In the genomic region with DNA sequence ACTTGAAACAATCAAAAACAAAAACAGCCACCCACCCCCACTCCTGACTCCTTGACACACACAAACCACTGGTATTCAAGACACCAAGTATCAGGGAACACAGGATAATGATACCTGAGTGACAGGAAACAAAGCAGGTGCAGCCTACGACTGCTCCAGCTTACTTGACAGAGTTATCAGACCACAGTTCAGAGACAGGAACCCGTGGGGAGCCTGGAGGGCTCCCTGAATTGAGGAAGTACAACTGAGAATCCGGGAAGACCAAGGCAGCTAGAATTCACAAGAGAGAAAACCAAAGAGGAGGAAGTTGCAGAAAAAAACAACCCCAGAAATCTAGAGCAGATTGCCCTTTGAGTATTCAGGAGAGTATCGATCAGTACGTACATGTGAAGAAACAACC, we compare ENCODE assay signal across 13 cellular contexts. TPM values are rescaled to one million over a fixed set of nuclear protein-coding genes. Genes with fewer than 3 reads are reported as not detected.
A peak's percentile ranks its signal among the peaks of the same experiment; 100 is the strongest.
DNase-seq lines count a peak whose midpoint lies in the region; ATAC-seq and TF ChIP-seq lines count a peak whose summit lies in the region.
"Had no signal": no experiment of that assay in that cellular context is flagged by ENCODE, and none has a peak within 500 bp of the region (broad histone marks: within the 10 kb centered on the region; RNA-seq: fewer than 3 reads in every experiment).

No MANE protein-coding gene starts in this region.

- no peak for DNase-seq in activated naive CD8-positive, alpha-beta T cell treated with anti-CD3 and anti-CD28 coated beads, Interleukin-2, amount 10 ng/mL, durations not matched to agents 7 days and 5 days
- no peak for DNase-seq in activated naive CD8-positive, alpha-beta T cell treated with anti-CD3 and anti-CD28 coated beads, Interleukin-2, amount 50 U/mL, for 24 hours
- peak; percentile 54 to 76 for DNase-seq in NOMO-1 (lab: John Stamatoyannopoulos, UW; ENCODE audit: unreplicated experiment in 2 of 2)
- no peak for DNase-seq in activated gamma-delta T cell (lab: John Stamatoyannopoulos, UW)
- no peak for DNase-seq in GM13977 (ENCODE audit: low spot score)
- DNase-seq in colonic mucosa, result no peak
- DNase-seq: activated CD4-positive, alpha-beta T cell treated with anti-CD3 and anti-CD28 coated beads, Interleukin-2, amount 10 ng/mL, durations not matched to agents 7 days and 5 days had no signal

- H3K27me3 ChIP-seq in colonic mucosa, result no peaks in the 10 kb centered on the region
- H3K27me3 ChIP-seq: adrenal gland, tibial artery had no signal

- H3K9me3 Mint-ChIP-seq in activated naive CD8-positive, alpha-beta T cell treated with anti-CD3 and anti-CD28 coated beads, Interleukin-2, amount 10 ng/mL, durations not matched to agents 7 days and 5 days, result no peaks in the 10 kb centered on the region
- no peaks in the 10 kb centered on the region for H3K9me3 Mint-ChIP-seq in activated naive CD8-positive, alpha-beta T cell treated with anti-CD3 and anti-CD28 coated beads, Interleukin-2, amount 50 U/mL, for 24 hours
- no peaks in the 10 kb centered on the region for H3K9me3 Mint-ChIP-seq in stimulated activated memory B cell treated with anti-CD40 and anti-IgM and Interleukin-4, amounts not matched to agents 10 μg/mL and 1 μg/mL and 100 μg/mL, for 72 hours
- H3K9me3 Mint-ChIP-seq: activated CD4-positive, alpha-beta T cell treated with anti-CD3 and anti-CD28 coated beads, Interleukin-2, amount 10 ng/mL, durations not matched to agents 7 days and 5 days; nephron had no signal

- intact Hi-C loops in colonic mucosa (cut with DNase I), result no loop called here

- no peak for ATAC-seq in activated naive CD8-positive, alpha-beta T cell treated with anti-CD3 and anti-CD28 coated beads, Interleukin-2, amount 10 ng/mL, durations not matched to agents 7 days and 5 days (ENCODE audit: low read depth)
- ATAC-seq in activated naive CD8-positive, alpha-beta T cell treated with anti-CD3 and anti-CD28 coated beads, Interleukin-2, amount 50 U/mL, for 24 hours, result no peak
- ATAC-seq in HG02884 (IDR thresholded peaks at IDR 0.05; ENCODE audit: unreplicated experiment), result peak; percentile 67
- peak; percentile 45 for ATAC-seq in stimulated activated memory B cell treated with anti-CD40 and anti-IgM and Interleukin-4, amounts not matched to agents 10 μg/mL and 1 μg/mL and 100 μg/mL, for 72 hours
- ATAC-seq: Panc1 had no signal

- no peak overlapping the region for H3K27ac ChIP-seq in colonic mucosa
- H3K27ac ChIP-seq: adrenal gland, tibial artery had no signal

- POLR2A ChIA-PET in activated naive CD8-positive, alpha-beta T cell treated with anti-CD3 and anti-CD28 coated beads, Interleukin-2, amount 10 ng/mL, durations not matched to agents 7 days and 5 days (lab: Charles Lee), result no interaction called here

- H3K4me1 Mint-ChIP-seq in activated naive CD8-positive, alpha-beta T cell treated with anti-CD3 and anti-CD28 coated beads, Interleukin-2, amount 10 ng/mL, durations not matched to agents 7 days and 5 days, result peaks cover 4% of the 10 kb centered on the region
- peaks cover 8% of the 10 kb centered on the region for H3K4me1 Mint-ChIP-seq in activated naive CD8-positive, alpha-beta T cell treated with anti-CD3 and anti-CD28 coated beads, Interleukin-2, amount 50 U/mL, for 24 hours
- H3K4me1 Mint-ChIP-seq in stimulated activated memory B cell treated with anti-CD40 and anti-IgM and Interleukin-4, amounts not matched to agents 10 μg/mL and 1 μg/mL and 100 μg/mL, for 72 hours, result peaks cover 19% of the 10 kb centered on the region
- H3K4me1 Mint-ChIP-seq: nephron had no signal

- H3K4me3 Mint-ChIP-seq in activated naive CD8-positive, alpha-beta T cell treated with anti-CD3 and anti-CD28 coated beads, Interleukin-2, amount 10 ng/mL, durations not matched to agents 7 days and 5 days, result peak overlapping the region; percentile 4
- no peak overlapping the region for H3K4me3 Mint-ChIP-seq in activated naive CD8-positive, alpha-beta T cell treated with anti-CD3 and anti-CD28 coated beads, Interleukin-2, amount 50 U/mL, for 24 hours
- H3K4me3 Mint-ChIP-seq in stimulated activated memory B cell treated with anti-CD40 and anti-IgM and Interleukin-4, amounts not matched to agents 10 μg/mL and 1 μg/mL and 100 μg/mL, for 72 hours, result no peak overlapping the region
- H3K4me3 Mint-ChIP-seq: activated CD4-positive, alpha-beta T cell treated with anti-CD3 and anti-CD28 coated beads, Interleukin-2, amount 10 ng/mL, durations not matched to agents 7 days and 5 days; nephron had no signal

- peaks cover 6% of the 10 kb centered on the region for H3K36me3 Mint-ChIP-seq in activated naive CD8-positive, alpha-beta T cell treated with anti-CD3 and anti-CD28 coated beads, Interleukin-2, amount 10 ng/mL, durations not matched to agents 7 days and 5 days
- no peaks in the 10 kb centered on the region for H3K36me3 Mint-ChIP-seq in activated naive CD8-positive, alpha-beta T cell treated with anti-CD3 and anti-CD28 coated beads, Interleukin-2, amount 50 U/mL, for 24 hours (ENCODE audit: low read depth)
- H3K36me3 Mint-ChIP-seq in stimulated activated memory B cell treated with anti-CD40 and anti-IgM and Interleukin-4, amounts not matched to agents 10 μg/mL and 1 μg/mL and 100 μg/mL, for 72 hours, result peaks cover 6% of the 10 kb centered on the region

- no peaks in the 10 kb centered on the region for H3K27me3 Mint-ChIP-seq in activated naive CD8-positive, alpha-beta T cell treated with anti-CD3 and anti-CD28 coated beads, Interleukin-2, amount 10 ng/mL, durations not matched to agents 7 days and 5 days
- no peaks in the 10 kb centered on the region for H3K27me3 Mint-ChIP-seq in activated naive CD8-positive, alpha-beta T cell treated with anti-CD3 and anti-CD28 coated beads, Interleukin-2, amount 50 U/mL, for 24 hours
- H3K27me3 Mint-ChIP-seq in stimulated activated memory B cell treated with anti-CD40 and anti-IgM and Interleukin-4, amounts not matched to agents 10 μg/mL and 1 μg/mL and 100 μg/mL, for 72 hours, result no peaks in the 10 kb centered on the region
- H3K27me3 Mint-ChIP-seq: activated CD4-positive, alpha-beta T cell treated with anti-CD3 and anti-CD28 coated beads, Interleukin-2, amount 10 ng/mL, durations not matched to agents 7 days and 5 days had no signal

- H3K27ac Mint-ChIP-seq in activated naive CD8-positive, alpha-beta T cell treated with anti-CD3 and anti-CD28 coated beads, Interleukin-2, amount 10 ng/mL, durations not matched to agents 7 days and 5 days, result no peak overlapping the region
- H3K27ac Mint-ChIP-seq in activated naive CD8-positive, alpha-beta T cell treated with anti-CD3 and anti-CD28 coated beads, Interleukin-2, amount 50 U/mL, for 24 hours, result no peak overlapping the region
- peak overlapping the region; percentile 15 for H3K27ac Mint-ChIP-seq in stimulated activated memory B cell treated with anti-CD40 and anti-IgM and Interleukin-4, amounts not matched to agents 10 μg/mL and 1 μg/mL and 100 μg/mL, for 72 hours
- H3K27ac Mint-ChIP-seq: activated CD4-positive, alpha-beta T cell treated with anti-CD3 and anti-CD28 coated beads, Interleukin-2, amount 10 ng/mL, durations not matched to agents 7 days and 5 days; nephron had no signal

- no peaks in the 10 kb centered on the region for H3K4me1 ChIP-seq in colonic mucosa
- H3K4me1 ChIP-seq: adrenal gland, tibial artery had no signal

- no peaks in the 10 kb centered on the region for H3K9me3 ChIP-seq in colonic mucosa
- H3K9me3 ChIP-seq: adrenal gland had no signal

- H3K4me3 ChIP-seq in colonic mucosa, result no peak overlapping the region
- H3K4me3 ChIP-seq: adrenal gland, tibial artery had no signal

- no peak for TF ChIP-seq CTCF in GM13977 (IDR thresholded peaks at IDR 0.05; ENCODE audit: extremely low read depth, insufficient read depth, missing control alignments)
- no peak for TF ChIP-seq CTCF in colonic mucosa (IDR thresholded peaks at IDR 0.05)

- no peaks in the 10 kb centered on the region for H3K36me3 ChIP-seq in colonic mucosa
- H3K36me3 ChIP-seq: adrenal gland had no signal

- in situ Hi-C loops in GM13977 (cut with MboI; ENCODE audit: low pct_unique_long_range_greater_than_20kb, low sequenced_read_pairs, unreplicated experiment), result no loop called here

- no peak overlapping the region for H3K9ac ChIP-seq in colonic mucosa (ENCODE audit: low read depth in 2 of 2, low read length in 2 of 2)

RNA-seq across cellular contexts. Expression of a gene that starts 20.5 kb away (rescaled TPM):
- 10 to 100 TPM; 23.4 to 24.0 TPM for total RNA-seq in activated naive CD8-positive, alpha-beta T cell treated with anti-CD3 and anti-CD28 coated beads, Interleukin-2, amount 10 ng/mL, durations not matched to agents 7 days and 5 days
- 10 to 100 TPM; 18.6 to 21.8 TPM for total RNA-seq in colonic mucosa

RNA-seq across cellular contexts. Expression of a gene that starts 42.1 kb away (rescaled TPM):
- 10 to 100 TPM; 10.9 to 16.1 TPM for total RNA-seq in activated naive CD8-positive, alpha-beta T cell treated with anti-CD3 and anti-CD28 coated beads, Interleukin-2, amount 10 ng/mL, durations not matched to agents 7 days and 5 days
- total RNA-seq in colonic mucosa, result 10 to 100 TPM in 1 of 2 donors, 1 to 10 TPM in 1; 8.6 to 11.3 TPM

Comparison
In these comparisons a context has a peak if more than half of its experiments do, and no peak if none do; other contexts are left out.
1. ATAC-seq: peak in HG02884 (single experiment) and stimulated activated memory B cell treated with anti-CD40 and anti-IgM and Interleukin-4, amounts not matched to agents 10 μg/mL and 1 μg/mL and 100 μg/mL, for 72 hours (single experiment); none in activated naive CD8-positive, alpha-beta T cell treated with anti-CD3 and anti-CD28 coated beads, Interleukin-2, amount 10 ng/mL, durations not matched to agents 7 days and 5 days (single experiment) and activated naive CD8-positive, alpha-beta T cell treated with anti-CD3 and anti-CD28 coated beads, Interleukin-2, amount 50 U/mL, for 24 hours (single experiment).
2. DNase-seq: peak in NOMO-1 (2 of 2); none in activated naive CD8-positive, alpha-beta T cell treated with anti-CD3 and anti-CD28 coated beads, Interleukin-2, amount 10 ng/mL, durations not matched to agents 7 days and 5 days (single experiment), activated naive CD8-positive, alpha-beta T cell treated with anti-CD3 and anti-CD28 coated beads, Interleukin-2, amount 50 U/mL, for 24 hours (single experiment), activated gamma-delta T cell (single experiment), GM13977 (single experiment) and colonic mucosa (single experiment).